Comparison of ENCODE assay signal across 9 cellular contexts in the genomic region with DNA sequence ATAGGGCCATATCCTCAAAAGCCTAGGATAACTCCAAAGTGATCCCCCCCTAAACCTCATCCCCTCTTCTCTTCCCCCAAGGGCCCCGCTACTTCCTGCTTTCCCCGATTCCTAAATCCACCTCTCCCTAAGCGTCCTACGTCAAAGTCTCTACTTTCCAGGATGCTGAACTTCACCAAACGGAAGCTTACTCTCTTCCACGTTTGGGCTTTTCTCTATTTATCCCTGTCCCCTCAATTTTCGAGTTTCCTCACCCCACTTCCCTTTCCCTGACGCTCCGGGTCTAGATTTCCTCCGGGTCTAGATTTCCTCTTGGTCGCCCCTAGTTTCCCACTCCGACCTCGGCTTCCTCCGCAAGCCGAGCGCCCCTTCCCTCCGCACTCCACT. TPM values are rescaled to one million over a fixed set of nuclear protein-coding genes. Genes with fewer than 3 reads are reported as not detected.
A peak's percentile ranks its signal among the peaks of the same experiment; 100 is the strongest.
DNase-seq lines count a peak whose midpoint lies in the region; ATAC-seq, FAIRE-seq and TF ChIP-seq lines count a peak whose summit lies in the region.
"Had no signal": no experiment of that assay in that cellular context is flagged by ENCODE, and none has a peak within 500 bp of the region (broad histone marks: within the 10 kb centered on the region; RNA-seq: fewer than 3 reads in every experiment).

No MANE protein-coding gene starts in this region.

- peak; percentile 45 for DNase-seq in ELR (ENCODE audit: low read depth)
- DNase-seq in NB4 (ENCODE audit: low read depth) = no peak
- no peak for DNase-seq in breast epithelium (ENCODE audit: low spot score in 2 of 2)
- DNase-seq in HepG2 (ENCODE audit: low spot score) = no peak
- DNase-seq in tibial artery = no peak
- DNase-seq in stimulated activated CD8-positive, alpha-beta memory T cell treated with anti-CD3 and anti-CD28 coated beads, Interleukin-4, amount 100 ng/mL, for 48 hours = no peak

- no peak for FAIRE-seq in HepG2 (lab: Jason Lieb, UNC)

- H3K4me3 ChIP-seq in NB4 (ENCODE audit: low read depth, low read length) (peak overlapping the region; percentile 89), breast epithelium (peak overlapping the region; percentile 74 to 96 (median 91)), HepG2 (replicated peaks in 1 of 3; ENCODE audit: insufficient read depth in 1 of 3, low read depth in 2 of 3, low read length in 3 of 3) (peak overlapping the region; percentile 79 to 97 (median 96)), tibial artery (peak overlapping the region; percentile 86 to 96)

- H3K27me3 ChIP-seq in breast epithelium = no peaks in the 10 kb centered on the region
- no peaks in the 10 kb centered on the region; a peak in 1 of 5 replicates for H3K27me3 ChIP-seq in HepG2 (ENCODE audit: control insufficient read depth in 1 of 2, insufficient read depth in 2 of 2, low read length in 2 of 2)
- no peaks in the 10 kb centered on the region for H3K27me3 ChIP-seq in tibial artery

- peaks cover 0 to 4% of the 10 kb centered on the region in 2 donors for H3K4me1 ChIP-seq in breast epithelium
- peaks cover 66% of the 10 kb centered on the region for H3K4me1 ChIP-seq in HepG2 (ENCODE audit: insufficient read depth, low read length)
- peaks cover 0 to 25% (median 17%) of the 10 kb centered on the region in 4 donors for H3K4me1 ChIP-seq in tibial artery

- H3K27ac ChIP-seq in breast epithelium = peak overlapping the region; percentile 94 to 99
- peak overlapping the region; percentile 93 for H3K27ac ChIP-seq in HepG2 (ENCODE audit: extremely low read length, insufficient read depth, low read length)
- peak overlapping the region; percentile 95 to 97 for H3K27ac ChIP-seq in tibial artery

- BruUV-seq in HepG2 (replicated peaks; lab: Mats Ljungman, UMichigan) = no TSS peak

- intact Hi-C loops in breast epithelium (cut with DNase I; ENCODE audit: low total_unique reads) = no loop called here
- intact Hi-C loops in HepG2 (cut with micrococcal nuclease; ENCODE audit: unreplicated experiment) = loop anchor here (5.0 kb wide), 1 partner anchor 252 kb away; no protein-coding TSS in a partner anchor
- intact Hi-C loops in tibial artery (cut with DNase I; ENCODE audit: low total_unique reads) = loop anchor here (5.0 kb wide), 1 partner anchor 38 kb away; a partner anchor contains a TSS

- TF ChIP-seq CTCF in NB4 (IDR thresholded peaks at IDR 0.05; ENCODE audit: low read depth, low read length) (no peak), breast epithelium (IDR thresholded peaks at IDR 0.05) (no peak), HepG2 (CRISPR knock-in tag; IDR thresholded peaks at IDR 0.05) (no peak), tibial artery (IDR thresholded peaks at IDR 0.05) (no peak)

- H3K79me2 ChIP-seq in HepG2 (ENCODE audit: insufficient read depth, low read length) = peaks cover 24% of the 10 kb centered on the region

- H3K36me3 ChIP-seq in breast epithelium (no peaks in the 10 kb centered on the region), HepG2 (replicated peaks in 1 of 2; ENCODE audit: control insufficient read depth in 1 of 2, insufficient read depth in 2 of 2, low read length in 2 of 2) (0 out of 5 replicates have a peak, but pooled peaks cover 0 to 1% of the 10 kb centered on the region in 2 experiments), tibial artery (no peaks in the 10 kb centered on the region)

- TF ChIP-seq EP300 in HepG2 (IDR thresholded peaks at IDR 0.05; ENCODE audit: low read depth in 2 of 2, low read length in 2 of 2) = no peak
- no peak for TF ChIP-seq EP300 in HepG2 (CRISPR knock-in tag; IDR thresholded peaks at IDR 0.05; ENCODE audit: borderline replicate concordance)

- H2AFZ ChIP-seq in HepG2 (ENCODE audit: low read length) = no peak overlapping the region

- in situ Hi-C loops in HepG2 (cut with HindIII; ENCODE audit: extremely low pct_ligation_motif_present, low pct_unique_long_range_greater_than_20kb) = loop anchor here (25.0 kb wide), 1 partner anchor 407 kb away; a partner anchor contains a TSS

- H3K4me2 ChIP-seq in HepG2 (ENCODE audit: low read depth, low read length) = peak overlapping the region; percentile 76

- under 1% methylated on average over 17 of the region's 17 CpGs for WGBS in HepG2 (ENCODE audit: low lambda C conversion rate)

- ATAC-seq in HepG2 (peak; percentile 5), GM18907 (IDR thresholded peaks at IDR 0.05; ENCODE audit: unreplicated experiment) (no peak), GM21423 (IDR thresholded peaks at IDR 0.05; ENCODE audit: unreplicated experiment) (no peak)

- TF ChIP-seq POLR2A in NB4 (IDR thresholded peaks at IDR 0.05; ENCODE audit: extremely low read depth, insufficient read length) = no peak
- no peak for TF ChIP-seq POLR2A in breast epithelium (IDR thresholded peaks at IDR 0.05)
- TF ChIP-seq POLR2A in HepG2 (IDR thresholded peaks at IDR 0.05; ENCODE audit: insufficient read depth in 1 of 2, low read depth in 2 of 2, low read length in 2 of 2) = no peak

- H3K9me3 ChIP-seq in breast epithelium (no peaks in the 10 kb centered on the region), HepG2 (ENCODE audit: low read length) (no peaks in the 10 kb centered on the region), tibial artery (no peaks in the 10 kb centered on the region)

- no peaks in the 10 kb centered on the region for H4K20me1 ChIP-seq in HepG2 (ENCODE audit: insufficient read depth, low read length)

- peak overlapping the region; percentile 97 for H3K9ac ChIP-seq in HepG2 (ENCODE audit: insufficient read depth, low read depth, low read length)

- POLR2A ChIA-PET in HepG2 (lab: Yijun Ruan, JAX) = interaction anchor here (1.0 to 3.0 kb wide), 13 partner anchors 9 to 156 kb away, joined by 3 to 35 read pairs (median 7); a partner anchor contains a TSS

- CTCF ChIA-PET in HepG2 (lab: Yijun Ruan, JAX; ENCODE audit: low intra/inter-chr PET ratio, low total read pairs) = no interaction called here

- TF ChIP-seq RAD21 in HepG2 (CRISPR knock-in tag; IDR thresholded peaks at IDR 0.05) = no peak

RNA-seq across cellular contexts. Expression of a gene that starts 0.5 kb away (rescaled TPM):
- 10 to 100 TPM; 34.1 to 44.8 (median 39.2) TPM for total RNA-seq in breast epithelium
- 6.5 and 10.0 TPM in 2 replicates for total RNA-seq in HepG2 (2016; rRNA removed; fragmentation: Illumina TruSeq; extraction: Trizol)
- 3.4 and 3.8 TPM in 2 replicates for total RNA-seq in HepG2 (2016; cell fraction: cytosol; rRNA removed; fragmentation: Illumina TruSeq; extraction: Trizol; ENCODE audit: low read depth)
- total RNA-seq in HepG2 (2016; cell fraction: insoluble cytoplasmic fraction; rRNA removed; fragmentation: Illumina TruSeq; extraction: Trizol) = 7.2 and 9.3 TPM in 2 replicates
- total RNA-seq in HepG2 (2016; cell fraction: membrane; rRNA removed; fragmentation: Illumina TruSeq; extraction: Trizol) = 8.5 and 9.0 TPM in 2 replicates
- total RNA-seq in HepG2 (2016; cell fraction: nucleus; rRNA removed; fragmentation: Illumina TruSeq; extraction: Trizol) = 4.0 and 4.4 TPM in 2 replicates
- 5.3 and 7.7 TPM in 2 replicates for polyA plus RNA-seq in HepG2 (2011; rRNA removed)
- polyA plus RNA-seq in HepG2 (2011; cell fraction: cytosol; rRNA removed) = 2.4 and 3.9 TPM in 2 replicates
- polyA plus RNA-seq in HepG2 (2011; cell fraction: nucleus; rRNA removed) = 1.0 and 2.0 TPM in 2 replicates
- polyA plus RNA-seq in HepG2 (2012) = 5.8 and 7.1 TPM in 2 replicates
- polyA plus RNA-seq in HepG2 (2016; cell fraction: cytosol; fragmentation: Illumina TruSeq; extraction: Trizol; ENCODE audit: low read depth) = 4.2 and 4.5 TPM in 2 replicates
- 10.6 and 10.9 TPM in 2 replicates for polyA plus RNA-seq in HepG2 (2016; cell fraction: insoluble cytoplasmic fraction; fragmentation: Illumina TruSeq; extraction: Trizol; ENCODE audit: low read depth)
- polyA plus RNA-seq in HepG2 (2016; cell fraction: membrane; fragmentation: Illumina TruSeq; extraction: Trizol; ENCODE audit: low read depth) = 7.2 and 7.3 TPM in 2 replicates
- polyA plus RNA-seq in HepG2 (2016; cell fraction: nucleus; fragmentation: Illumina TruSeq; extraction: Trizol; ENCODE audit: insufficient read depth, low read depth) = 7.5 and 7.9 TPM in 2 replicates
- 0.80 and 1.4 TPM in 2 replicates for polyA minus RNA-seq in HepG2 (2011; rRNA and poly(A)+ RNA removed; ENCODE audit: low replicate concordance)
- 2.3 and 2.6 TPM in 2 replicates for polyA minus RNA-seq in HepG2 (2011; cell fraction: cytosol; rRNA and poly(A)+ RNA removed)
- polyA minus RNA-seq in HepG2 (2011; cell fraction: nucleus; rRNA and poly(A)+ RNA removed) = 2.2 and 2.4 TPM in 2 replicates

RNA-seq across cellular contexts. Expression of a gene that starts 12.6 kb away (rescaled TPM):
- total RNA-seq in breast epithelium (1 to 10 TPM in 1 of 3 donors, under 1 TPM in 1, not detected in 1; 0.29 to 3.3 TPM), HepG2 (2016; rRNA removed; fragmentation: Illumina TruSeq; extraction: Trizol) (not detected in 2 replicates)
- not detected in 2 replicates for total RNA-seq in HepG2 (2016; cell fraction: cytosol; rRNA removed; fragmentation: Illumina TruSeq; extraction: Trizol; ENCODE audit: low read depth)
- not detected in 2 replicates for total RNA-seq in HepG2 (2016; cell fraction: insoluble cytoplasmic fraction; rRNA removed; fragmentation: Illumina TruSeq; extraction: Trizol)
- not detected in 2 replicates for total RNA-seq in HepG2 (2016; cell fraction: membrane; rRNA removed; fragmentation: Illumina TruSeq; extraction: Trizol)
- total RNA-seq in HepG2 (2016; cell fraction: nucleus; rRNA removed; fragmentation: Illumina TruSeq; extraction: Trizol) = not detected in 2 replicates
- polyA plus RNA-seq in HepG2 (2011; rRNA removed) = not detected in 2 replicates
- polyA plus RNA-seq in HepG2 (2011; cell fraction: cytosol; rRNA removed) = not detected in 2 replicates
- polyA plus RNA-seq in HepG2 (2011; cell fraction: nucleus; rRNA removed) = not detected in 2 replicates
- not detected in 2 replicates for polyA plus RNA-seq in HepG2 (2012)
- polyA plus RNA-seq in HepG2 (2016; cell fraction: cytosol; fragmentation: Illumina TruSeq; extraction: Trizol; ENCODE audit: low read depth) = not detected in 2 replicates
- polyA plus RNA-seq in HepG2 (2016; cell fraction: insoluble cytoplasmic fraction; fragmentation: Illumina TruSeq; extraction: Trizol; ENCODE audit: low read depth) = not detected in 2 replicates
- polyA plus RNA-seq in HepG2 (2016; cell fraction: membrane; fragmentation: Illumina TruSeq; extraction: Trizol; ENCODE audit: low read depth) = not detected in 2 replicates
- not detected in 2 replicates for polyA plus RNA-seq in HepG2 (2016; cell fraction: nucleus; fragmentation: Illumina TruSeq; extraction: Trizol; ENCODE audit: insufficient read depth, low read depth)
- not detected in 2 replicates for polyA minus RNA-seq in HepG2 (2011; rRNA and poly(A)+ RNA removed; ENCODE audit: low replicate concordance)
- not detected in 2 replicates for polyA minus RNA-seq in HepG2 (2011; cell fraction: cytosol; rRNA and poly(A)+ RNA removed)
- polyA minus RNA-seq in HepG2 (2011; cell fraction: nucleus; rRNA and poly(A)+ RNA removed) = not detected in 2 replicates
- total RNA-seq: subcutaneous adipose tissue had no signal

RNA-seq across cellular contexts. Expression of a gene that starts 38.7 kb away (rescaled TPM):
- total RNA-seq in breast epithelium (not detected), HepG2 (2016; rRNA removed; fragmentation: Illumina TruSeq; extraction: Trizol) (6.8 TPM in 1 of 2 replicates, not detected in the other)
- 22.1 and 60.3 TPM in 2 replicates for total RNA-seq in HepG2 (2016; cell fraction: cytosol; rRNA removed; fragmentation: Illumina TruSeq; extraction: Trizol; ENCODE audit: low read depth)
- total RNA-seq in HepG2 (2016; cell fraction: insoluble cytoplasmic fraction; rRNA removed; fragmentation: Illumina TruSeq; extraction: Trizol) = 7.0 and 7.1 TPM in 2 replicates
- total RNA-seq in HepG2 (2016; cell fraction: membrane; rRNA removed; fragmentation: Illumina TruSeq; extraction: Trizol) = 20.1 and 22.2 TPM in 2 replicates
- 18.2 and 36.2 TPM in 2 replicates for total RNA-seq in HepG2 (2016; cell fraction: nucleus; rRNA removed; fragmentation: Illumina TruSeq; extraction: Trizol)
- not detected in 2 replicates for polyA plus RNA-seq in HepG2 (2011; rRNA removed)
- not detected in 2 replicates for polyA plus RNA-seq in HepG2 (2011; cell fraction: cytosol; rRNA removed)
- not detected in 2 replicates for polyA plus RNA-seq in HepG2 (2011; cell fraction: nucleus; rRNA removed)
- not detected in 2 replicates for polyA plus RNA-seq in HepG2 (2012)
- 4.6 and 8.5 TPM in 2 replicates for polyA plus RNA-seq in HepG2 (2016; cell fraction: cytosol; fragmentation: Illumina TruSeq; extraction: Trizol; ENCODE audit: low read depth)
- not detected in 2 replicates for polyA plus RNA-seq in HepG2 (2016; cell fraction: insoluble cytoplasmic fraction; fragmentation: Illumina TruSeq; extraction: Trizol; ENCODE audit: low read depth)
- 3.4 TPM in 1 of 2 replicates, not detected in the other for polyA plus RNA-seq in HepG2 (2016; cell fraction: membrane; fragmentation: Illumina TruSeq; extraction: Trizol; ENCODE audit: low read depth)
- polyA plus RNA-seq in HepG2 (2016; cell fraction: nucleus; fragmentation: Illumina TruSeq; extraction: Trizol; ENCODE audit: insufficient read depth, low read depth) = not detected in 2 replicates
- 19.6 and 124 TPM in 2 replicates for polyA minus RNA-seq in HepG2 (2011; rRNA and poly(A)+ RNA removed; ENCODE audit: low replicate concordance)
- polyA minus RNA-seq in HepG2 (2011; cell fraction: cytosol; rRNA and poly(A)+ RNA removed) = 51.7 and 87.1 TPM in 2 replicates
- 22.3 and 66.6 TPM in 2 replicates for polyA minus RNA-seq in HepG2 (2011; cell fraction: nucleus; rRNA and poly(A)+ RNA removed)
- total RNA-seq: subcutaneous adipose tissue had no signal
